ENCODE assay signal across 25 cellular contexts in the genomic region with DNA sequence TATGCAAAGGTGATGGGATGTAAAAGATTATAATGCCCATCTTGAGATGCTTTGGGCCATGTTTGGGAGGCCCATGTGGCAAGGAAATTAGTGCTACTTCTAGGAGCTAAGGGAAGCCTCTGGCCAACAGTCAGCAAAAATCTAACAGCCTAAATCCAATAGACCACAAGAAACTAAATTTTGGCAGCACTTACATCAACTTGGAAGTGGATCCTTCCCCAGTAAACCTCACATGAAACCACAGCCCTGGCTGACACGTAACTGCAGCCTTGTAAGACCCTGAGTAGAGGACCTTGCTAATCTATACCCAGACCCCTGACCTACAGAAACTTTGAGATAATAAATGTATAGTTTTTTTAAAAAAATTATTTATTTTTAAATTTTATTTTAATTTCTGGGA.
"Had no signal": no experiment of that assay in that cellular context is flagged by ENCODE, and none has a peak within 500 bp of the region (broad histone marks: within the 10 kb centered on the region; RNA-seq: fewer than 3 reads in every experiment).

No MANE protein-coding gene starts in this region.

- ATAC-seq: activated CD8-positive, alpha-beta memory T cell treated with anti-CD3 and anti-CD28 coated beads, Interleukin-2, amount 10 ng/mL, durations not matched to agents 7 days and 5 days; activated naive CD4-positive, alpha-beta T cell treated with anti-CD3 and anti-CD28 coated beads, Interleukin-2, amount 50 U/mL, for 72 hours; activated naive CD8-positive, alpha-beta T cell treated with anti-CD3 and anti-CD28 coated beads, Interleukin-2, amount 50 U/mL, for 24 hours had no signal

- H3K4me3 ChIP-seq: ascending aorta, breast epithelium, Peyer's patch, SJSA1 had no signal

- DNase-seq: activated CD4-positive, alpha-beta T cell treated with anti-CD3 and anti-CD28 coated beads, Interleukin-2, amount 50 U/mL, for 4 hours; activated CD4-positive, CD25-positive, alpha-beta regulatory T cell; activated CD8-positive, alpha-beta memory T cell treated with anti-CD3 and anti-CD28 coated beads, Interleukin-2, amount 10 ng/mL, durations not matched to agents 7 days and 5 days; activated effector memory CD4-positive, alpha-beta T cell treated with Interleukin-2 at 50 U/mL for 16 hours; activated naive CD4-positive, alpha-beta T cell treated with Interleukin-2 at 50 U/mL for 16 hours; activated naive CD8-positive, alpha-beta T cell treated with anti-CD3 and anti-CD28 coated beads, Interleukin-2, amount 50 U/mL, for 24 hours; activated T-cell treated with anti-CD3 and anti-CD28 coated beads, Interleukin-2, amount 50 U/mL, for 24 hours; amniotic stem cell; caudate nucleus; MM.1S; NCI-H1105 treated with DMSO at 0.1 percent for 48 hours; NCI-H1436 treated with DMSO at 0.1 percent for 48 hours; NCI-H187; NCI-H2081; NCI-H510A treated with DMSO at 0.1 percent for 48 hours; NCI-H69; NK-92 treated with Interleukin-12 subunit alpha and Interleukin-12 subunit beta, amount 100 ng/mL, for 24 hours; Peyer's patch; SHP77; T1000 had no signal

- H3K36me3 Mint-ChIP-seq: activated naive CD4-positive, alpha-beta T cell treated with anti-CD3 and anti-CD28 coated beads, Interleukin-2, amount 50 U/mL, for 72 hours had no signal

- H3K4me3 Mint-ChIP-seq: activated CD8-positive, alpha-beta memory T cell treated with anti-CD3 and anti-CD28 coated beads, Interleukin-2, amount 10 ng/mL, durations not matched to agents 7 days and 5 days; activated naive CD8-positive, alpha-beta T cell treated with anti-CD3 and anti-CD28 coated beads, Interleukin-2, amount 50 U/mL, for 24 hours; activated T-cell treated with anti-CD3 and anti-CD28 coated beads, Interleukin-2, amount 50 U/mL, for 24 hours; activated T-helper 1 cell treated with anti-CD3 and anti-CD28 coated beads, Interleukin-12 subunit alpha, Interleukin-12 subunit beta, Interleukin-2, Interleukin-4 antibody, amounts not matched to agents 30 ng/mL and 10 ng/mL and 1 ng/mL, durations not matched to agents 14 hours and 24 hours and 36 hours had no signal

- H3K9me3 Mint-ChIP-seq: activated naive CD4-positive, alpha-beta T cell treated with anti-CD3 and anti-CD28 coated beads, Interleukin-2, amount 50 U/mL, for 72 hours; activated naive CD8-positive, alpha-beta T cell treated with anti-CD3 and anti-CD28 coated beads, Interleukin-2, amount 50 U/mL, for 24 hours; activated T-cell treated with anti-CD3 and anti-CD28 coated beads, Interleukin-2, amount 50 U/mL, for 24 hours; activated T-helper 1 cell treated with anti-CD3 and anti-CD28 coated beads, Interleukin-12 subunit alpha, Interleukin-12 subunit beta, Interleukin-2, Interleukin-4 antibody, amounts not matched to agents 30 ng/mL and 10 ng/mL and 1 ng/mL, durations not matched to agents 14 hours and 24 hours and 36 hours had no signal

- H3K27ac Mint-ChIP-seq: activated CD8-positive, alpha-beta memory T cell treated with anti-CD3 and anti-CD28 coated beads, Interleukin-2, amount 10 ng/mL, durations not matched to agents 7 days and 5 days; activated naive CD4-positive, alpha-beta T cell treated with anti-CD3 and anti-CD28 coated beads, Interleukin-2, amount 50 U/mL, for 72 hours; activated naive CD8-positive, alpha-beta T cell treated with anti-CD3 and anti-CD28 coated beads, Interleukin-2, amount 50 U/mL, for 24 hours; activated T-cell treated with anti-CD3 and anti-CD28 coated beads, Interleukin-2, amount 50 U/mL, for 24 hours; activated T-helper 1 cell treated with anti-CD3 and anti-CD28 coated beads, Interleukin-12 subunit alpha, Interleukin-12 subunit beta, Interleukin-2, Interleukin-4 antibody, amounts not matched to agents 30 ng/mL and 10 ng/mL and 1 ng/mL, durations not matched to agents 14 hours and 24 hours and 36 hours had no signal
